In the genomic region with DNA sequence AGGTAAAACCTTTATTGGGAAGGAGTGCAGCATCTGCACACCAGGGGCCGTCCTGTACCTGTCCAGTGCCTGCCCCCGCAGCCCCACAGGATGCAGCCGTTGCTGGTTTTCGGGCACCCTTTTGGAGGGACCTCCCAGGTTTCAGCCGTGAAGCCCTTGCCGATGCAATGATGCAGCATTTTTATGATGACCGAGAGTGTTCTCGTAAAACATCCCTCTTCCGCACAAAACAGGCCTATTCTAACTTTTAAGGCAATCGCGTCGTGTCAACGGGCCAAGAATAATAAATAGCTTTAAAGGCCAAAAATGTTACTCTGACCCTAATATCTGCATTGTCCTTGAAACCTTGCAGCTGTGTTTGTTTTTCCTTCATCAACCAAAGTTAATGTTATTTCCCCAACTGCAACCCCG, we compare ENCODE assay signal across 15 cellular contexts.
A peak's percentile ranks its signal among the peaks of the same experiment; 100 is the strongest.
DNase-seq lines count a peak whose midpoint lies in the region; ATAC-seq and TF ChIP-seq lines count a peak whose summit lies in the region.
"Had no signal": no experiment of that assay in that cellular context is flagged by ENCODE, and none has a peak within 500 bp of the region (broad histone marks: within the 10 kb centered on the region; RNA-seq: fewer than 3 reads in every experiment).

No MANE protein-coding gene starts in this region.

- H3K4me3 ChIP-seq in adrenal gland (no peak overlapping the region), urinary bladder (ENCODE audit: low read depth, low read length) (no peak overlapping the region)
- H3K4me3 ChIP-seq: left lung had no signal

- TF ChIP-seq POLR2A in adrenal gland (IDR thresholded peaks at IDR 0.05), result no peak

- H3K27ac ChIP-seq in adrenal gland (peak overlapping the region in 4 of 5 donors; percentile 23 to 88 (median 62)), urinary bladder (ENCODE audit: low read depth) (peak overlapping the region; percentile 50)
- H3K27ac ChIP-seq: C4-2B, epithelial cell of prostate had no signal

- no peaks in the 10 kb centered on the region for H3K9me3 Mint-ChIP-seq in progenitor cell of endocrine pancreas (ENCODE audit: low read depth)

- no peaks in the 10 kb centered on the region for H3K36me3 Mint-ChIP-seq in progenitor cell of endocrine pancreas (ENCODE audit: insufficient read depth)

- intact Hi-C loops in adrenal gland (cut with DNase I), result no loop called here
- intact Hi-C loops in Right ventricle myocardium inferior (cut with DNase I), result no loop called here

- TF ChIP-seq CTCF in adrenal gland (IDR thresholded peaks at IDR 0.05) (no peak), progenitor cell of endocrine pancreas (IDR thresholded peaks at IDR 0.05; ENCODE audit: unreplicated experiment) (no peak)

- no peak overlapping the region for H3K4me3 Mint-ChIP-seq in progenitor cell of endocrine pancreas (ENCODE audit: low read depth)
- H3K4me3 Mint-ChIP-seq: activated B cell treated with CpG ODN at 0.5 μM for 24 hours had no signal

- no peaks in the 10 kb centered on the region for H3K9me3 ChIP-seq in adrenal gland (replicated peaks in 1 of 3)

- no peaks in the 10 kb centered on the region for H3K4me1 ChIP-seq in adrenal gland (replicated peaks in 1 of 2)
- no peaks in the 10 kb centered on the region for H3K4me1 ChIP-seq in urinary bladder (ENCODE audit: insufficient read depth)
- H3K4me1 ChIP-seq: left lung had no signal

- H3K36me3 ChIP-seq in adrenal gland (replicated peaks in 1 of 2) (no peaks in the 10 kb centered on the region), urinary bladder (ENCODE audit: insufficient read depth) (no peaks in the 10 kb centered on the region)

- H3K27ac Mint-ChIP-seq in progenitor cell of endocrine pancreas, result no peak overlapping the region
- H3K27ac Mint-ChIP-seq: activated B cell treated with CpG ODN at 0.5 μM for 24 hours had no signal

- peaks cover 24% of the 10 kb centered on the region for H3K27me3 Mint-ChIP-seq in progenitor cell of endocrine pancreas
- H3K27me3 Mint-ChIP-seq: activated B cell treated with CpG ODN at 0.5 μM for 24 hours had no signal

- H3K27me3 ChIP-seq in adrenal gland, result no peaks in the 10 kb centered on the region
- H3K27me3 ChIP-seq: left lung had no signal

- no peaks in the 10 kb centered on the region for H3K4me1 Mint-ChIP-seq in progenitor cell of endocrine pancreas (ENCODE audit: low read depth)

- DNase-seq in adrenal gland, result peak in 4 of 7 donors; percentile 12 to 58 (median 26)
- peak; percentile 69 for DNase-seq in Right ventricle myocardium inferior (ENCODE audit: missing footprints)
- peak; percentile 39 for DNase-seq in mucosa of gallbladder (ENCODE audit: low spot score)
- DNase-seq in AG20443 (ENCODE audit: low spot score), result no peak
- DNase-seq in progenitor cell of endocrine pancreas (ENCODE audit: low spot score, unreplicated experiment), result no peak
- DNase-seq: activated naive CD4-positive, alpha-beta T cell treated with anti-CD3 and anti-CD28 coated beads, Interleukin-2, amount 50 U/mL, for 16 hours; caudate nucleus; NCI-H187 treated with DMSO at 0.1 percent for 48 hours; NCI-H524 had no signal

- ATAC-seq in Right ventricle myocardium inferior (peak; percentile 58), GM21447 (IDR thresholded peaks at IDR 0.05; ENCODE audit: unreplicated experiment) (no peak)
- ATAC-seq: left lung had no signal

- WGBS in adrenal gland, 4 donors, result 70 to 84% (median 75%) methylated on average over 14 of the region's 14 CpGs
- WGBS in urinary bladder, result 47% methylated on average over 14 of the region's 14 CpGs

Comparison
In these comparisons a context has a peak if more than half of its experiments do, and no peak if none do; other contexts are left out.
1. DNase-seq: peak in adrenal gland (4 of 7), Right ventricle myocardium inferior (single experiment) and mucosa of gallbladder (single experiment); none in AG20443 (single experiment) and progenitor cell of endocrine pancreas (single experiment).